ENCODE assay signal across 8 cellular contexts in genomic region chr4:145619639-145619996, GRCh38. TPM values are rescaled to one million over a fixed set of nuclear protein-coding genes. Genes with fewer than 3 reads are reported as not detected.
DNase-seq lines count a peak whose midpoint lies in the region; ATAC-seq and TF ChIP-seq lines count a peak whose summit lies in the region.

No MANE protein-coding gene starts in this region.

- peaks cover 3 to 19% of the 10 kb centered on the region in 2 donors for H3K36me3 Mint-ChIP-seq in CD4-positive, alpha-beta memory T cell
- peaks cover 13% of the 10 kb centered on the region for H3K36me3 Mint-ChIP-seq in T-helper 2 cell treated with Interferon-gamma antibody and Interleukin-4, amounts not matched to agents 5 μg/mL and 100 μg/mL, for 36 hours (ENCODE audit: low read depth)

- H3K27ac Mint-ChIP-seq in CD4-positive, alpha-beta memory T cell = peak overlapping the region; percentile 98 to 100 (median 99)
- H3K27ac Mint-ChIP-seq in T-helper 2 cell treated with Interferon-gamma antibody and Interleukin-4, amounts not matched to agents 5 μg/mL and 100 μg/mL, for 36 hours = peak overlapping the region; percentile 99

- H3K9me3 Mint-ChIP-seq in CD4-positive, alpha-beta memory T cell = peaks cover 0 to 4% (median 0%) of the 10 kb centered on the region in 8 donors
- H3K9me3 Mint-ChIP-seq in T-helper 2 cell treated with Interferon-gamma antibody and Interleukin-4, amounts not matched to agents 5 μg/mL and 100 μg/mL, for 36 hours = peaks cover 4% of the 10 kb centered on the region

- H3K27me3 Mint-ChIP-seq in CD4-positive, alpha-beta memory T cell = peaks cover 0 to under 1% of the 10 kb centered on the region in 2 donors
- H3K27me3 Mint-ChIP-seq in T-helper 2 cell treated with Interferon-gamma antibody and Interleukin-4, amounts not matched to agents 5 μg/mL and 100 μg/mL, for 36 hours (ENCODE audit: low read depth) = no peaks in the 10 kb centered on the region

- peaks cover 31 to 54% (median 36%) of the 10 kb centered on the region in 4 donors for H3K4me1 Mint-ChIP-seq in CD4-positive, alpha-beta memory T cell
- peaks cover 41% of the 10 kb centered on the region for H3K4me1 Mint-ChIP-seq in T-helper 2 cell treated with Interferon-gamma antibody and Interleukin-4, amounts not matched to agents 5 μg/mL and 100 μg/mL, for 36 hours (ENCODE audit: low read depth)

- peak overlapping the region; percentile 87 to 100 (median 98) for H3K4me3 Mint-ChIP-seq in CD4-positive, alpha-beta memory T cell
- H3K4me3 Mint-ChIP-seq in T-helper 2 cell treated with Interferon-gamma antibody and Interleukin-4, amounts not matched to agents 5 μg/mL and 100 μg/mL, for 36 hours = peak overlapping the region; percentile 98

- H3K4me1 ChIP-seq in CD4-positive, alpha-beta memory T cell (ENCODE audit: insufficient read depth, low read length) = peaks cover 32% of the 10 kb centered on the region
- peaks cover 29% of the 10 kb centered on the region for H3K4me1 ChIP-seq in lower lobe of right lung

- H3K36me3 ChIP-seq in CD4-positive, alpha-beta memory T cell (ENCODE audit: insufficient read depth, low read length) = no peaks in the 10 kb centered on the region
- H3K36me3 ChIP-seq in lower lobe of right lung = no peaks in the 10 kb centered on the region

- peak overlapping the region; percentile 95 for H3K27ac ChIP-seq in CD4-positive, alpha-beta memory T cell (ENCODE audit: low read depth, low read length)
- peak overlapping the region; percentile 97 for H3K27ac ChIP-seq in lower lobe of right lung

- H3K27me3 ChIP-seq in CD4-positive, alpha-beta memory T cell (ENCODE audit: insufficient read depth, low read length) = no peaks in the 10 kb centered on the region
- no peaks in the 10 kb centered on the region for H3K27me3 ChIP-seq in lower lobe of right lung (ENCODE audit: low read depth)

- H3K9me3 ChIP-seq in CD4-positive, alpha-beta memory T cell (ENCODE audit: control insufficient read depth in 1 of 2, low read length in 2 of 2) = no peaks in the 10 kb centered on the region
- H3K9me3 ChIP-seq in lower lobe of right lung = no peaks in the 10 kb centered on the region

- ATAC-seq in GM19455 (IDR thresholded peaks at IDR 0.05; ENCODE audit: unreplicated experiment) (peak; percentile 48), HG03558 (IDR thresholded peaks at IDR 0.05; ENCODE audit: extremely low read depth, unreplicated experiment) (peak; percentile 27), lower lobe of right lung (peak; percentile 75 to 85)

- POLR2A ChIA-PET in CD4-positive, alpha-beta memory T cell (lab: Charles Lee; ENCODE audit: partially characterized antibody) = interaction anchor here (0.7 to 3.5 kb wide), 7 partner anchors 10 to 1998 kb away, joined by 3 to 17 read pairs (median 5); partner anchors contain the start of genes ABCE1, ANAPC10, OTUD4 and ZNF827

- intact Hi-C loops in CD4-positive, alpha-beta memory T cell (cut with micrococcal nuclease) = loop anchor here (1.0 to 10.0 kb wide), 7 partner anchors 114 to 1998 kb away; partner anchors contain the start of genes ABCE1, ANAPC10, LSM6 and OTUD4
- intact Hi-C loops in lower lobe of right lung (cut with DNase I) = no loop called here

- no peak for TF ChIP-seq CTCF in lower lobe of right lung (IDR thresholded peaks at IDR 0.05)

- CTCF ChIA-PET in CD4-positive, alpha-beta memory T cell (lab: Charles Lee; ENCODE audit: partially characterized antibody) = interaction anchor here (0.6 to 1.7 kb wide), 4 partner anchors 10 to 386 kb away, joined by 3 to 6 read pairs (median 3); no protein-coding TSS in a partner anchor

- peak in 1 of 5 donors; percentile 77 for DNase-seq in CD4-positive, alpha-beta memory T cell
- DNase-seq in T-helper 2 cell treated with Interferon-gamma antibody and Interleukin-4, amounts not matched to agents 5 μg/mL and 100 μg/mL, for 36 hours (ENCODE audit: low spot score) = peak; percentile 67
- DNase-seq in dedifferentiated amniotic fluid mesenchymal stem cell (ENCODE audit: extremely low spot score) = peak; percentile 42
- DNase-seq in lower lobe of right lung = peak; percentile 60
- DNase-seq in stimulated activated CD8-positive, alpha-beta memory T cell treated with anti-CD3 and anti-CD28 coated beads, Interleukin-12 subunit alpha, Interleukin-12 subunit beta, amount 100 ng/mL, for 24 hours (ENCODE audit: extremely low read depth) = peak; percentile 24
- DNase-seq in occipital lobe (lab: John Stamatoyannopoulos, UW) = no peak

- peak overlapping the region; percentile 85 to 97 for H3K4me3 ChIP-seq in CD4-positive, alpha-beta memory T cell (ENCODE audit: low read length in 2 of 2)
- peak overlapping the region; percentile 77 for H3K4me3 ChIP-seq in lower lobe of right lung

RNA-seq across cellular contexts. Expression of gene MMAA, which starts 0.4 kb away (rescaled TPM):
- 10 to 100 TPM; 11.8 to 12.0 TPM for total RNA-seq in CD4-positive, alpha-beta memory T cell
- 10 to 100 TPM in 1 of 2 donors, 1 to 10 TPM in 1; 7.4 to 13.5 TPM for polyA plus RNA-seq in CD4-positive, alpha-beta memory T cell
- total RNA-seq in lower lobe of right lung (7.8 TPM), occipital lobe (10.6 TPM)

Comparison
In these comparisons a context has a peak if more than half of its experiments do, and no peak if none do; other contexts are left out.
1. ATAC-seq: peak in every context shown above with its lines; median percentile 80 in lower lobe of right lung; 48 in GM19455; 27 in HG03558.